Comparison of ENCODE assay signal across 8 cellular contexts in genomic region chr4:147732516-147733193, GRCh38. TPM values are rescaled to one million over a fixed set of nuclear protein-coding genes. Genes with fewer than 3 reads are reported as not detected.
DNase-seq lines count a peak whose midpoint lies in the region; ATAC-seq, FAIRE-seq and TF ChIP-seq lines count a peak whose summit lies in the region.

No MANE protein-coding gene starts in this region.

- H3K4me3 ChIP-seq in H7 (ENCODE audit: insufficient read depth, low read depth, low read length) (peak overlapping the region; percentile 80), astrocyte (ENCODE audit: insufficient read depth, low read depth, low read length) (peak overlapping the region; percentile 92), iPS-18c (ENCODE audit: insufficient read depth, low read depth, low read length) (peak overlapping the region; percentile 72), skeletal muscle tissue (ENCODE audit: low read length in 3 of 3) (peak overlapping the region; percentile 90 to 95 (median 94))

- peak overlapping the region; percentile 91 for H2AFZ ChIP-seq in astrocyte (ENCODE audit: low read depth, low read length)

- TF ChIP-seq CTCF in astrocyte (IDR thresholded peaks at IDR 0.05; ENCODE audit: insufficient read depth, low read depth, low read length) = no peak

- H3K36me3 Mint-ChIP-seq in astrocyte (ENCODE audit: low read depth, unreplicated experiment) = no peaks in the 10 kb centered on the region

- peaks cover 53% of the 10 kb centered on the region for H3K79me2 ChIP-seq in astrocyte (ENCODE audit: insufficient read depth, low read length)

- H3K4me1 Mint-ChIP-seq in astrocyte (ENCODE audit: low read depth, unreplicated experiment) = peaks cover 41% of the 10 kb centered on the region

- H3K4me3 Mint-ChIP-seq in astrocyte (ENCODE audit: unreplicated experiment) = peak overlapping the region; percentile 98

- no peaks in the 10 kb centered on the region for H3K9me3 ChIP-seq in astrocyte (ENCODE audit: insufficient read depth, low read depth, low read length)
- H3K9me3 ChIP-seq in iPS-18c (ENCODE audit: control insufficient read depth, insufficient read depth, low read length) = no peaks in the 10 kb centered on the region
- no peaks in the 10 kb centered on the region for H3K9me3 ChIP-seq in skeletal muscle tissue (ENCODE audit: control insufficient read depth in 3 of 3, low read length in 3 of 3)

- no peak for TF ChIP-seq POLR2A in GM12892 (IDR thresholded peaks at IDR 0.05; ENCODE audit: low read depth, low read length)

- ATAC-seq in GM18873 (IDR thresholded peaks at IDR 0.05; ENCODE audit: low FRiP score, unreplicated experiment) = no peak

- DNase-seq in GM12892 (ENCODE audit: insufficient read length) (peak; percentile 35), H7 (peak; percentile 85), M059J (ENCODE audit: low read depth) (peak; percentile 46), astrocyte (ENCODE audit: low read depth) (peak; percentile 35), SIG-M5 treated with dmso at 0.1 percent for 504 hours (lab: John Stamatoyannopoulos, UW; ENCODE audit: unreplicated experiment) (no peak)

- H3K9ac ChIP-seq in astrocyte (ENCODE audit: low read length) = peak overlapping the region; percentile 95
- peak overlapping the region; percentile 93 to 95 (median 95) for H3K9ac ChIP-seq in skeletal muscle tissue (ENCODE audit: low read depth in 1 of 3, low read length in 3 of 3)

- H3K4me2 ChIP-seq in astrocyte (ENCODE audit: low read length) = peak overlapping the region; percentile 100

- no peaks in the 10 kb centered on the region for H3K9me3 Mint-ChIP-seq in astrocyte (ENCODE audit: unreplicated experiment)

- peaks cover 14% of the 10 kb centered on the region for H4K20me1 ChIP-seq in astrocyte (ENCODE audit: insufficient read depth, low read length)

- H3K4me1 ChIP-seq in astrocyte (ENCODE audit: insufficient read depth, low read length) = peaks cover 44% of the 10 kb centered on the region
- peaks cover 25 to 40% (median 33%) of the 10 kb centered on the region in 3 donors for H3K4me1 ChIP-seq in skeletal muscle tissue (ENCODE audit: control insufficient read depth in 3 of 3, insufficient read depth in 3 of 3, low read length in 3 of 3)

- H3K27ac ChIP-seq in astrocyte (ENCODE audit: low read depth, low read length) (peak overlapping the region; percentile 80), skeletal muscle tissue (ENCODE audit: low read depth, low read length) (peak overlapping the region; percentile 88)

- FAIRE-seq in GM12892 (lab: Jason Lieb, UNC) (no peak), astrocyte (lab: Jason Lieb, UNC) (no peak)

- H3K27me3 ChIP-seq in H7 (ENCODE audit: control insufficient read depth, insufficient read depth, low read length) = peaks cover 17% of the 10 kb centered on the region; the same call in 1 of the 2 replicates
- H3K27me3 ChIP-seq in astrocyte (ENCODE audit: insufficient read depth, low read length) = no peaks in the 10 kb centered on the region
- H3K27me3 ChIP-seq in skeletal muscle tissue (ENCODE audit: control insufficient read depth in 3 of 3, insufficient read depth in 3 of 3, low read length in 3 of 3) = no peaks in the 10 kb centered on the region

- no peaks in the 10 kb centered on the region for H3K27me3 Mint-ChIP-seq in astrocyte (ENCODE audit: low read depth, unreplicated experiment)

- peak overlapping the region; percentile 94 for H3K27ac Mint-ChIP-seq in astrocyte (ENCODE audit: unreplicated experiment)

- H3K36me3 ChIP-seq in H7 (replicated peaks; ENCODE audit: control insufficient read depth, insufficient read depth, low read length) = no peaks in the 10 kb centered on the region
- H3K36me3 ChIP-seq in astrocyte (ENCODE audit: insufficient read depth, low read length) = no peaks in the 10 kb centered on the region
- H3K36me3 ChIP-seq in skeletal muscle tissue (ENCODE audit: control insufficient read depth in 3 of 3, insufficient read depth in 3 of 3, low read length in 3 of 3) = no peaks in the 10 kb centered on the region

RNA-seq across cellular contexts. Expression of gene ARHGAP10, which starts 0.8 kb away (rescaled TPM):
- polyA plus RNA-seq in GM12892 (2012; ENCODE audit: missing spikeins) = 18.1 TPM
- 9.7 and 12.4 TPM in 2 replicates for total RNA-seq in H7 (2014; rRNA removed; shearing (Covaris generic))
- 6.3 and 9.0 TPM in 2 replicates for total RNA-seq in M059J (2014; rRNA removed; shearing (Covaris generic))
- 23.4 and 28.0 TPM in 2 replicates for total RNA-seq in astrocyte
- total RNA-seq in skeletal muscle tissue = 88.7 TPM

RNA-seq across cellular contexts. Expression of gene PRMT9, which starts 48.7 kb away (rescaled TPM):
- 7.9 TPM for polyA plus RNA-seq in GM12892 (2012; ENCODE audit: missing spikeins)
- 11.7 and 12.7 TPM in 2 replicates for total RNA-seq in H7 (2014; rRNA removed; shearing (Covaris generic))
- total RNA-seq in M059J (2014; rRNA removed; shearing (Covaris generic)) = 7.7 and 8.9 TPM in 2 replicates
- total RNA-seq in astrocyte (8.4 and 9.0 TPM in 2 replicates), skeletal muscle tissue (12.0 TPM)
